Comparison of ENCODE assay signal across 21 cellular contexts in the genomic region with DNA sequence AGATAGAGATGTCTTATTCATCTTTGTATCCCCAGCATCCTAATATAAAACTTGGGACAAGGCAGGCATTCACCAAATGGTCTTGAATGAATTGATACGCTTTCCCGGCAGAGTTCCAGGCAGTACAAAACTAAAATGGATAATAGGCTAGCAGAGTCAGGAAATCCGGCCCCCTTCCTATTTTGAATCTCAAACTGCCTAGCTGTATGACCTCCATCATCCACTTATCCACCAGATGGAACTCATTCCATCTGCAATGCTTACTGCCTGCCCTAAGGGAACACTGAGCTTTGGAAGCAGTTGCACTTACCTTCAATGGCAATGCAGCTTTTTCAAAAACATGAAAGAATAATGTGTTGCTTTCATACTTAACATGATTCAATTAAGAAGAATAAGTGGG. TPM values are rescaled to one million over a fixed set of nuclear protein-coding genes. Genes with fewer than 3 reads are reported as not detected.
"Had no signal": no experiment of that assay in that cellular context is flagged by ENCODE, and none has a peak within 500 bp of the region (broad histone marks: within the 10 kb centered on the region; RNA-seq: fewer than 3 reads in every experiment).

No MANE protein-coding gene starts in this region.

- DNase-seq: activated CD4-positive, alpha-beta T cell treated with anti-CD3 and anti-CD28 coated beads, Interleukin-2, amount 50 U/mL, for 1 hour; activated CD8-positive, alpha-beta memory T cell treated with anti-CD3 and anti-CD28 coated beads, Interleukin-2, amount 50 U/mL, for 4 hours; activated naive CD4-positive, alpha-beta T cell treated with anti-CD3 and anti-CD28 coated beads for 36 hours; activated T-cell treated with anti-CD3 and anti-CD28 coated beads, Interleukin-2, amount 50 U/mL, for 4 hours; body of pancreas; erythroblast; heart left ventricle; kidney; left lung; mesenchymal stem cell; naive thymus-derived CD4-positive, alpha-beta T cell; right lobe of liver; small intestine; stimulated activated CD4-positive, alpha-beta T cell treated with anti-CD3 and anti-CD28 coated beads, Interleukin-15, amount 100 ng/mL, for 24 hours; stimulated activated CD4-positive, alpha-beta T cell treated with anti-CD3 and anti-CD28 coated beads, Interleukin-2, amount 100 ng/mL, for 48 hours; testis; upper lobe of left lung had no signal

- H2AFZ ChIP-seq: neural progenitor cell had no signal

- H3K27me3 Mint-ChIP-seq: naive thymus-derived CD4-positive, alpha-beta T cell; stimulated activated naive CD8-positive, alpha-beta T cell treated with anti-CD3 and anti-CD28 coated beads, Interleukin-15, Interleukin-2, amounts not matched to agents 100 ng/mL and 50 ng/mL, for 24 hours had no signal

- H3K4me1 ChIP-seq: body of pancreas, heart left ventricle, left lung, right lobe of liver, testis, upper lobe of left lung had no signal

- H3K27ac ChIP-seq: body of pancreas, heart left ventricle, left lung, neural progenitor cell, right lobe of liver, testis, upper lobe of left lung had no signal

- H3K27me3 ChIP-seq: body of pancreas, heart left ventricle, left lung, neural progenitor cell, right lobe of liver, testis, upper lobe of left lung had no signal

- ATAC-seq: activated CD4-positive, CD25-positive, alpha-beta regulatory T cell treated with anti-CD3 and anti-CD28 coated beads, Interleukin-2, amount 50 U/mL, for 24 hours; activated T-cell treated with anti-CD3 and anti-CD28 coated beads, Interleukin-2, amount 50 U/mL, for 4 hours; body of pancreas; heart left ventricle; left lung; naive thymus-derived CD4-positive, alpha-beta T cell had no signal

- H3K4me3 ChIP-seq: body of pancreas, heart left ventricle, left lung, neural progenitor cell, right lobe of liver, testis, upper lobe of left lung had no signal

- H3K4me1 Mint-ChIP-seq: naive thymus-derived CD4-positive, alpha-beta T cell had no signal

- H3K27ac Mint-ChIP-seq: activated naive CD4-positive, alpha-beta T cell treated with anti-CD3 and anti-CD28 coated beads for 36 hours; neural progenitor cell; stimulated activated naive CD8-positive, alpha-beta T cell treated with anti-CD3 and anti-CD28 coated beads, Interleukin-15, Interleukin-2, amounts not matched to agents 100 ng/mL and 50 ng/mL, for 24 hours had no signal

- H3K9ac ChIP-seq: neural progenitor cell had no signal

- H3K4me3 Mint-ChIP-seq: activated naive CD4-positive, alpha-beta T cell treated with anti-CD3 and anti-CD28 coated beads for 36 hours; activated T-cell treated with anti-CD3 and anti-CD28 coated beads, Interleukin-2, amount 50 U/mL, for 4 hours; naive thymus-derived CD4-positive, alpha-beta T cell; neural progenitor cell; stimulated activated naive CD8-positive, alpha-beta T cell treated with anti-CD3 and anti-CD28 coated beads, Interleukin-15, Interleukin-2, amounts not matched to agents 100 ng/mL and 50 ng/mL, for 24 hours had no signal

- H3K9me3 ChIP-seq: body of pancreas, heart left ventricle, left lung, right lobe of liver, testis, upper lobe of left lung had no signal

- H3K4me2 ChIP-seq: neural progenitor cell had no signal

RNA-seq across cellular contexts. Expression of gene BDKRB1, which starts 43.4 kb away (rescaled TPM):
- total RNA-seq: activated naive CD4-positive, alpha-beta T cell treated with anti-CD3 and anti-CD28 coated beads for 36 hours; activated T-cell treated with anti-CD3 and anti-CD28 coated beads, Interleukin-2, amount 50 U/mL, for 4 hours; body of pancreas; naive thymus-derived CD4-positive, alpha-beta T cell; T-helper 1 cell treated with Interleukin-12 subunit alpha and Interleukin-12 subunit beta and Interleukin-4 antibody, amounts not matched to agents 30 ng/mL and 1 ng/mL, for 36 hours had no signal
